1 cellular context compared by ENCODE assay signal in genomic region chr2:231709981-231710750, GRCh38.
TF ChIP-seq lines count a peak whose summit lies in the region.

No MANE protein-coding gene starts in this region.

TF ChIP-seq in HepG2, 621 proteins besides CTCF, POLR2A, EP300 and RAD21 (continued from another document and continues in another):
- TF ChIP-seq PAWR (CRISPR knock-in tag; IDR thresholded peaks at IDR 0.05; ENCODE audit: borderline replicate concordance) (peak; percentile 99), ZNF644 (CRISPR knock-in tag; IDR thresholded peaks at IDR 0.05; ENCODE audit: low read depth) (no peak), NR2F1 (CRISPR knock-in tag; IDR thresholded peaks at IDR 0.05) (peak in 1 of 2 experiments; percentile 28; a peak in 1 of 4 replicates), ZBTB43 (CRISPR knock-in tag; conservative IDR thresholded peaks at IDR 0.05) (peak; percentile 99), ZNF10 (CRISPR knock-in tag; IDR thresholded peaks at IDR 0.05; ENCODE audit: borderline replicate concordance, low read depth) (peak; percentile 91; the same call in 1 of the 2 replicates), ZNF800 (CRISPR knock-in tag; IDR thresholded peaks at IDR 0.05) (peak; percentile 98), ZNF124 (CRISPR knock-in tag; IDR thresholded peaks at IDR 0.05) (peak; percentile 98; the same call in 1 of the 2 replicates), SUZ12 (IDR thresholded peaks at IDR 0.05; ENCODE audit: low read depth, low read length) (no peak), TAF15 (IDR thresholded peaks at IDR 0.05; ENCODE audit: low read depth, low read length, poor library complexity, severe bottlenecking) (no peak), CHD4 (IDR thresholded peaks at IDR 0.05; ENCODE audit: borderline replicate concordance, low read length) (no peak), FOXK2 (IDR thresholded peaks at IDR 0.05) (no peak), ZNF629 (CRISPR knock-in tag; conservative IDR thresholded peaks at IDR 0.05) (peak; percentile 79), ZNF253 (CRISPR knock-in tag; IDR thresholded peaks at IDR 0.05; ENCODE audit: borderline replicate concordance) (peak; percentile 97), HDAC6 (IDR thresholded peaks at IDR 0.05; ENCODE audit: low read depth, low read length) (no peak), MYNN (CRISPR knock-in tag; IDR thresholded peaks at IDR 0.05; ENCODE audit: low read depth) (peak; percentile 90; the same call in 1 of the 2 replicates), ZNF777 (CRISPR knock-in tag; IDR thresholded peaks at IDR 0.05) (peak; percentile 96), ZNF776 (CRISPR knock-in tag; IDR thresholded peaks at IDR 0.05) (peak; percentile 100), KDM4B (CRISPR knock-in tag; IDR thresholded peaks at IDR 0.05) (no peak), WIZ (CRISPR knock-in tag; IDR thresholded peaks at IDR 0.05) (0 out of 2 replicates have a peak, but pooled peaks have one; percentile 81), ZNF792 (CRISPR knock-in tag; IDR thresholded peaks at IDR 0.05) (peak; percentile 98), RARA (CRISPR knock-in tag; IDR thresholded peaks at IDR 0.05) (peak; percentile 69), ZBED4 (CRISPR knock-in tag; IDR thresholded peaks at IDR 0.05; ENCODE audit: borderline replicate concordance) (peak; percentile 94), TEAD2 (CRISPR knock-in tag; IDR thresholded peaks at IDR 0.05) (peak; percentile 98), ZBTB44 (CRISPR knock-in tag; IDR thresholded peaks at IDR 0.05) (peak; percentile 98), IKZF4 (CRISPR knock-in tag; IDR thresholded peaks at IDR 0.05; ENCODE audit: borderline replicate concordance, low read depth, not compliant biosample characterization) (peak; percentile 100), ZNF563 (CRISPR knock-in tag; IDR thresholded peaks at IDR 0.05) (peak; percentile 100), HHEX (CRISPR knock-in tag; IDR thresholded peaks at IDR 0.05) (no peak), PRDM10 (CRISPR knock-in tag; IDR thresholded peaks at IDR 0.05; ENCODE audit: low read depth) (no peak), RELA (CRISPR knock-in tag; IDR thresholded peaks at IDR 0.05) (peak; percentile 67; the same call in 1 of the 2 replicates), FOXM1 (CRISPR knock-in tag; IDR thresholded peaks at IDR 0.05) (peak; percentile 96), SRF (IDR thresholded peaks at IDR 0.05; ENCODE audit: low read depth, low read length) (0 out of 2 replicates have a peak, but pooled peaks have one; percentile 8), ZFX (CRISPR knock-in tag; IDR thresholded peaks at IDR 0.05; ENCODE audit: low read depth) (peak; percentile 93), LRRFIP1 (CRISPR knock-in tag; conservative IDR thresholded peaks at IDR 0.05) (0 out of 2 replicates have a peak, but pooled peaks have one; percentile 72), PAF1 (CRISPR knock-in tag; IDR thresholded peaks at IDR 0.05) (no peak), FOXK1 (CRISPR knock-in tag; IDR thresholded peaks at IDR 0.05; ENCODE audit: borderline replicate concordance, low read depth) (peak; percentile 47; the same call in 1 of the 2 replicates), MED13 (CRISPR knock-in tag; IDR thresholded peaks at IDR 0.05) (peak; percentile 97), HNRNPLL (IDR thresholded peaks at IDR 0.05; ENCODE audit: low read depth, low read length, poor library complexity, severe bottlenecking) (peak; percentile 83), KDM5A (IDR thresholded peaks at IDR 0.05; ENCODE audit: borderline replicate concordance, low read length) (peak; percentile 41), ZBTB4 (CRISPR knock-in tag; IDR thresholded peaks at IDR 0.05; ENCODE audit: borderline replicate concordance) (peak; percentile 66; the same call in 1 of the 2 replicates), ZNF75D (CRISPR knock-in tag; IDR thresholded peaks at IDR 0.05; ENCODE audit: borderline replicate concordance) (peak; percentile 96; the same call in 1 of the 2 replicates), ELF1 (CRISPR knock-in tag; IDR thresholded peaks at IDR 0.05) (no peak), ATRX (CRISPR knock-in tag; IDR thresholded peaks at IDR 0.05; ENCODE audit: borderline replicate concordance) (no peak), ZBTB7B (CRISPR knock-in tag; IDR thresholded peaks at IDR 0.05) (no peak), POLR2G (IDR thresholded peaks at IDR 0.05; ENCODE audit: low read depth, low read length) (peak; percentile 86)
